ENCODE assay signal across 18 cellular contexts in the genomic region with DNA sequence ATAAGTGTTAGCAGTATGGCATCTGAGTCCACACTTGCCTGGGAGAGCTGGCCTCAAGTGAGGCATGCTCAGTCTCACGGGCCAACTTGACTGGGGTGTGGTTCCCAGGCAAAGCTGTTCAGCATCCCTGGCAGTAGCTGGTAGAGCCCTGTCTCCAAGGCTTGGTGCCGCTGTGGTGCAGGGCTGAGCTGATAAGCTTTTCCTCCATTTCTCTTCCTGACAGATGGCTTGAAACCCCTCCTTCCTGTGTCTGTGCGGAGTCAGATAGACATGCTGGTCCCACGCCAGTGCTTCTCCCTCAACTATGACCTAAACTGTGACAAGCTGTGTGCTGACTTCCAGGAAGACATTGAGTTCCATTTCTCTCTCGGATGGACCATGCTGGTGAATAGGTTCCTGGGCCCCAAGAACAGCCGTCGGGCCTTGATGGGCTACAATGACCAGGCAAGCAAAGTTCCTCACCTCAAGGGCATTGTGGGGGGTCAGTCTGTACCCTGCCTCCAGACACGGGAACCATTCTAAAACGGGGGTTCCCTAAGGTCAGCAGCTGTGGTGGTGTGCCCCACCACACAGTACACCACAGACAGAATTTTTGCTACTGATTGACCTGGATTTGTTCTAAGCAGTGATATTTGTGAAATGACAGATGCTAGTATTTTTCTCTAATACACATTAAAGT.
DNase-seq lines count a peak whose midpoint lies in the region; ATAC-seq and TF ChIP-seq lines count a peak whose summit lies in the region.
"Had no signal": no experiment of that assay in that cellular context is flagged by ENCODE, and none has a peak within 500 bp of the region (broad histone marks: within the 10 kb centered on the region; RNA-seq: fewer than 3 reads in every experiment).

No MANE protein-coding gene starts in this region.

- peak overlapping the region; percentile 31; the same call in 1 of the 2 replicates for H3K4me3 ChIP-seq in OCI-LY3 (ENCODE audit: low read length)
- H3K4me3 ChIP-seq: mucosa of descending colon had no signal

- 0 out of 2 replicates have a peak, but pooled peaks cover 4% of the 10 kb centered on the region for H4K20me1 ChIP-seq in OCI-LY3 (ENCODE audit: insufficient read depth, low read length)

- H3K27ac ChIP-seq in OCI-LY3 (ENCODE audit: low read length) (peak overlapping the region; percentile 55), cingulate gyrus (ENCODE audit: low read depth, low read length) (peak overlapping the region; percentile 26)
- H3K27ac ChIP-seq: C4-2B, KMS-11 had no signal

- no peak for TF ChIP-seq CTCF in OCI-LY3 (IDR thresholded peaks at IDR 0.05; ENCODE audit: low read depth, low read length)

- H3K9me3 ChIP-seq in OCI-LY3 (ENCODE audit: insufficient read depth, low read length) = no peaks in the 10 kb centered on the region
- H3K9me3 ChIP-seq: mucosa of descending colon had no signal

- H3K4me3 Mint-ChIP-seq in activated naive CD8-positive, alpha-beta T cell = no peak overlapping the region
- H3K4me3 Mint-ChIP-seq in activated naive CD8-positive, alpha-beta T cell treated with anti-CD3 and anti-CD28 coated beads, Interleukin-2, amount 50 U/mL, for 24 hours = no peak overlapping the region
- H3K4me3 Mint-ChIP-seq in stimulated activated effector memory CD8-positive, alpha-beta T cell treated with anti-CD3 and anti-CD28 coated beads, Interleukin-12 subunit alpha, Interleukin-12 subunit beta, amount 100 ng/mL, for 72 hours = no peak overlapping the region
- H3K4me3 Mint-ChIP-seq: activated naive CD4-positive, alpha-beta T cell treated with anti-CD3 and anti-CD28 coated beads for 36 hours; T-helper 2 cell treated with Interferon-gamma antibody and Interleukin-4, amounts not matched to agents 5 μg/mL and 100 μg/mL, for 36 hours; type B pancreatic cell had no signal

- H3K9me3 Mint-ChIP-seq in activated naive CD8-positive, alpha-beta T cell (ENCODE audit: low read depth) = no peaks in the 10 kb centered on the region
- no peaks in the 10 kb centered on the region for H3K9me3 Mint-ChIP-seq in activated naive CD8-positive, alpha-beta T cell treated with anti-CD3 and anti-CD28 coated beads, Interleukin-2, amount 50 U/mL, for 24 hours
- no peaks in the 10 kb centered on the region for H3K9me3 Mint-ChIP-seq in stimulated activated effector memory CD8-positive, alpha-beta T cell treated with anti-CD3 and anti-CD28 coated beads, Interleukin-12 subunit alpha, Interleukin-12 subunit beta, amount 100 ng/mL, for 72 hours
- H3K9me3 Mint-ChIP-seq: activated naive CD4-positive, alpha-beta T cell treated with anti-CD3 and anti-CD28 coated beads for 36 hours; T-helper 2 cell treated with Interferon-gamma antibody and Interleukin-4, amounts not matched to agents 5 μg/mL and 100 μg/mL, for 36 hours; type B pancreatic cell had no signal

- DNase-seq in activated naive CD8-positive, alpha-beta T cell treated with anti-CD3 and anti-CD28 coated beads, Interleukin-2, amount 50 U/mL, for 24 hours = no peak
- no peak for DNase-seq in stimulated activated effector memory CD8-positive, alpha-beta T cell treated with anti-CD3 and anti-CD28 coated beads, Interleukin-12 subunit alpha, Interleukin-12 subunit beta, amount 100 ng/mL, for 72 hours (ENCODE audit: low spot score in 2 of 2)
- DNase-seq in DMS79 (lab: John Stamatoyannopoulos, UW) = no peak
- no peak for DNase-seq in GM03348 (ENCODE audit: low spot score)
- DNase-seq in SHP77 (lab: John Stamatoyannopoulos, UW) = no peak
- DNase-seq: activated naive CD4-positive, alpha-beta T cell treated with anti-CD3 and anti-CD28 coated beads for 36 hours; cortex of kidney; foreskin fibroblast; mucosa of descending colon; NCI-H526; stimulated activated naive CD4-positive, alpha-beta T cell had no signal

- no peak overlapping the region for H2AFZ ChIP-seq in OCI-LY3 (ENCODE audit: low read depth, low read length)

- no peaks in the 10 kb centered on the region for H3K79me2 ChIP-seq in OCI-LY3 (ENCODE audit: low read length)

- no peak for ATAC-seq in activated naive CD8-positive, alpha-beta T cell treated with anti-CD3 and anti-CD28 coated beads, Interleukin-2, amount 50 U/mL, for 24 hours
- no peak for ATAC-seq in stimulated activated effector memory CD8-positive, alpha-beta T cell treated with anti-CD3 and anti-CD28 coated beads, Interleukin-12 subunit alpha, Interleukin-12 subunit beta, amount 100 ng/mL, for 72 hours
- ATAC-seq: mucosa of descending colon had no signal

- H3K9ac ChIP-seq in OCI-LY3 (ENCODE audit: low read length) = no peak overlapping the region
- H3K9ac ChIP-seq: KMS-11 had no signal

- H3K4me2 ChIP-seq in OCI-LY3 (ENCODE audit: low read length) = peak overlapping the region; percentile 64
- H3K4me2 ChIP-seq: KMS-11 had no signal

- peak overlapping the region; percentile 34 for H3K27ac Mint-ChIP-seq in activated naive CD8-positive, alpha-beta T cell
- no peak overlapping the region for H3K27ac Mint-ChIP-seq in activated naive CD8-positive, alpha-beta T cell treated with anti-CD3 and anti-CD28 coated beads, Interleukin-2, amount 50 U/mL, for 24 hours
- peak overlapping the region; percentile 17 for H3K27ac Mint-ChIP-seq in stimulated activated effector memory CD8-positive, alpha-beta T cell treated with anti-CD3 and anti-CD28 coated beads, Interleukin-12 subunit alpha, Interleukin-12 subunit beta, amount 100 ng/mL, for 72 hours
- H3K27ac Mint-ChIP-seq: activated naive CD4-positive, alpha-beta T cell treated with anti-CD3 and anti-CD28 coated beads for 36 hours; T-helper 2 cell treated with Interferon-gamma antibody and Interleukin-4, amounts not matched to agents 5 μg/mL and 100 μg/mL, for 36 hours; type B pancreatic cell had no signal

- peaks cover 10% of the 10 kb centered on the region for H3K36me3 Mint-ChIP-seq in activated naive CD8-positive, alpha-beta T cell
- peaks cover 67% of the 10 kb centered on the region for H3K36me3 Mint-ChIP-seq in activated naive CD8-positive, alpha-beta T cell treated with anti-CD3 and anti-CD28 coated beads, Interleukin-2, amount 50 U/mL, for 24 hours (ENCODE audit: low read depth)
- peaks cover 85% of the 10 kb centered on the region for H3K36me3 Mint-ChIP-seq in stimulated activated effector memory CD8-positive, alpha-beta T cell treated with anti-CD3 and anti-CD28 coated beads, Interleukin-12 subunit alpha, Interleukin-12 subunit beta, amount 100 ng/mL, for 72 hours

- no peaks in the 10 kb centered on the region for H3K27me3 ChIP-seq in OCI-LY3 (ENCODE audit: low read depth, low read length)

- H3K27me3 Mint-ChIP-seq in activated naive CD8-positive, alpha-beta T cell = no peaks in the 10 kb centered on the region
- no peaks in the 10 kb centered on the region for H3K27me3 Mint-ChIP-seq in activated naive CD8-positive, alpha-beta T cell treated with anti-CD3 and anti-CD28 coated beads, Interleukin-2, amount 50 U/mL, for 24 hours
- H3K27me3 Mint-ChIP-seq: type B pancreatic cell had no signal

- peaks cover 26% of the 10 kb centered on the region for H3K4me1 ChIP-seq in OCI-LY3 (ENCODE audit: low read length)

- H3K36me3 ChIP-seq in OCI-LY3 (replicated peaks; ENCODE audit: low read depth, low read length) = peaks cover 52% of the 10 kb centered on the region

- H3K4me1 Mint-ChIP-seq in activated naive CD8-positive, alpha-beta T cell (ENCODE audit: low read depth) = no peaks in the 10 kb centered on the region
- H3K4me1 Mint-ChIP-seq in activated naive CD8-positive, alpha-beta T cell treated with anti-CD3 and anti-CD28 coated beads, Interleukin-2, amount 50 U/mL, for 24 hours = no peaks in the 10 kb centered on the region
- peaks cover 10% of the 10 kb centered on the region for H3K4me1 Mint-ChIP-seq in stimulated activated effector memory CD8-positive, alpha-beta T cell treated with anti-CD3 and anti-CD28 coated beads, Interleukin-12 subunit alpha, Interleukin-12 subunit beta, amount 100 ng/mL, for 72 hours
